22 cellular contexts compared by ENCODE assay signal in the genomic region with DNA sequence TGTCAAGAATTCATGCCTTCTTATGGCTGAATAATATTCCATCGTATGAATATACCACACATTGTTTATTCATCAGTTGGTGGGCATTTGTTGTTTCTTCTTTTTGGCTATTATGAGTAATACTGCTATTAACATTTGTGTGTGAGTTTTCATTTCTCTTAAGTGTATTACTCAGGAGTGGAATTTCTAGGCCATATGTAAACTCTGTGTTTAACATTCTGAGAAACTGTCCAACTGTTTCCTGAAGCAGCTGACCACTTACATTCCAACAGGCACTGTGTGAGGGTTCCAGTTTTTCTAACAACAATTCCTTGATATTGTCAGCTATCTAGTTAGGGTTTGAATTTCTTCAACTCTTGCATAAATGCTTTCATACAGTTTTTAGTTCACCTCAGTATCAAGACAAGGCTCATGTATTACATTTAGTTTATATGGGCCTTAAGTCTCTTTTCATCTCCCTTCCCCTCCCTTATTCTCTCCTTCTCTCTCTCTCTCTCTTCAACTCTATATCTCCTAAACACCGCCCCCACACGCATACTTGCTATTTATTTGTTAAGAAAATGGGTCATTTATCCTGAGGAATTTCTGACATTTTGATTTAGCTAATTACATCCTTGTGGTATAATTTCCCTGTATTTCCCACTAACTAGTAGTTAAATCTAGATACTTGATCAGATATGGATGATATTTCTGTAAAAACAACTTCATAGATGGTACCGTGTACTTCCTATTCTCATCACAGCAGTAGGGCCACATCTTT.
A peak's percentile ranks its signal among the peaks of the same experiment; 100 is the strongest.
DNase-seq lines count a peak whose midpoint lies in the region; ATAC-seq and TF ChIP-seq lines count a peak whose summit lies in the region.
"Had no signal": no experiment of that assay in that cellular context is flagged by ENCODE, and none has a peak within 500 bp of the region (broad histone marks: within the 10 kb centered on the region; RNA-seq: fewer than 3 reads in every experiment).

No MANE protein-coding gene starts in this region.

- intact Hi-C loops in posterior vena cava (cut with DNase I) = no loop called here

- no peak for ATAC-seq in stimulated activated naive CD8-positive, alpha-beta T cell treated with anti-CD3 and anti-CD28 coated beads, Interleukin-15, amount 100 ng/mL, for 72 hours
- no peak for ATAC-seq in stimulated activated naive CD8-positive, alpha-beta T cell treated with anti-CD3 and anti-CD28 coated beads, Interleukin-15, Interleukin-2, amounts not matched to agents 100 U/mL and 50 U/mL, for 24 hours
- no peak for ATAC-seq in stimulated activated effector memory CD8-positive, alpha-beta T cell treated with anti-CD3 and anti-CD28 coated beads, Interleukin-12 subunit alpha, Interleukin-12 subunit beta, amount 100 ng/mL, for 72 hours
- ATAC-seq: naive thymus-derived CD8-positive, alpha-beta T cell; stimulated activated naive B cell treated with anti-CD40 and anti-IgM and Interleukin-4, amounts not matched to agents 10 μg/mL and 1 μg/mL and 100 μg/mL, for 72 hours had no signal

- no peaks in the 10 kb centered on the region for H3K4me1 Mint-ChIP-seq in stimulated activated naive CD8-positive, alpha-beta T cell treated with anti-CD3 and anti-CD28 coated beads, Interleukin-15, amount 100 ng/mL, for 72 hours
- H3K4me1 Mint-ChIP-seq in stimulated activated effector memory CD8-positive, alpha-beta T cell treated with anti-CD3 and anti-CD28 coated beads, Interleukin-12 subunit alpha, Interleukin-12 subunit beta, amount 100 ng/mL, for 72 hours = no peaks in the 10 kb centered on the region
- H3K4me1 Mint-ChIP-seq: immature natural killer cell; stimulated activated naive B cell treated with anti-CD40 and anti-IgM and Interleukin-4, amounts not matched to agents 10 μg/mL and 1 μg/mL and 100 μg/mL, for 72 hours had no signal

- H3K36me3 Mint-ChIP-seq in stimulated activated effector memory CD8-positive, alpha-beta T cell treated with anti-CD3 and anti-CD28 coated beads, Interleukin-12 subunit alpha, Interleukin-12 subunit beta, amount 100 ng/mL, for 72 hours = no peaks in the 10 kb centered on the region

- in situ Hi-C loops in astrocyte of the spinal cord (cut with HindIII; ENCODE audit: low sequenced_read_pairs) (no loop called here), GM13977 (cut with MboI; ENCODE audit: low pct_unique_long_range_greater_than_20kb, low sequenced_read_pairs, unreplicated experiment) (no loop called here)

- TF ChIP-seq CTCF in astrocyte of the spinal cord (IDR thresholded peaks at IDR 0.05; ENCODE audit: low read depth, low read length) = no peak
- no peak for TF ChIP-seq CTCF in GM13977 (IDR thresholded peaks at IDR 0.05; ENCODE audit: extremely low read depth, insufficient read depth, missing control alignments)

- no peak for DNase-seq in stimulated activated naive CD8-positive, alpha-beta T cell treated with anti-CD3 and anti-CD28 coated beads, Interleukin-15, amount 100 ng/mL, for 72 hours
- DNase-seq in stimulated activated naive CD8-positive, alpha-beta T cell treated with anti-CD3 and anti-CD28 coated beads, Interleukin-15, Interleukin-2, amounts not matched to agents 100 U/mL and 50 U/mL, for 24 hours = no peak
- DNase-seq in astrocyte of the spinal cord (ENCODE audit: low read depth, low spot score) (peak; percentile 62), iris pigment epithelial cell (ENCODE audit: low read depth) (peak; percentile 89), GM13977 (ENCODE audit: low spot score) (no peak), NCI-H510A (lab: John Stamatoyannopoulos, UW) (no peak), posterior vena cava (ENCODE audit: low spot score) (no peak)
- DNase-seq in stimulated activated effector memory CD8-positive, alpha-beta T cell treated with anti-CD3 and anti-CD28 coated beads, Interleukin-12 subunit alpha, Interleukin-12 subunit beta, amount 100 ng/mL, for 72 hours (ENCODE audit: low spot score in 2 of 2) = no peak
- DNase-seq: activated CD4-positive, CD25-positive, alpha-beta regulatory T cell treated with anti-CD3 and anti-CD28 coated beads, Interleukin-2, amount 50 U/mL, for 72 hours; activated CD8-positive, alpha-beta memory T cell treated with anti-CD3 and anti-CD28 coated beads, Interleukin-2, amount 50 U/mL, for 4 hours; activated gamma-delta T cell treated with Interleukin-2 at 50 U/mL for 16 hours; aorta; DMS53; head of caudate nucleus; immature natural killer cell; mammary epithelial cell; naive thymus-derived CD8-positive, alpha-beta T cell; NCI-H1930; NCI-H524; stimulated activated naive B cell treated with anti-CD40 and anti-IgM and Interleukin-4, amounts not matched to agents 10 μg/mL and 1 μg/mL and 100 μg/mL, for 72 hours; T-helper 9 cell; transverse colon had no signal

- no peaks in the 10 kb centered on the region for H3K27me3 Mint-ChIP-seq in stimulated activated naive CD8-positive, alpha-beta T cell treated with anti-CD3 and anti-CD28 coated beads, Interleukin-15, amount 100 ng/mL, for 72 hours
- H3K27me3 Mint-ChIP-seq: naive thymus-derived CD8-positive, alpha-beta T cell; stimulated activated naive B cell treated with anti-CD40 and anti-IgM and Interleukin-4, amounts not matched to agents 10 μg/mL and 1 μg/mL and 100 μg/mL, for 72 hours had no signal

- H3K4me3 ChIP-seq in astrocyte of the spinal cord (ENCODE audit: low read depth, low read length) = no peak overlapping the region
- H3K4me3 ChIP-seq: transverse colon had no signal

- peak overlapping the region; percentile 1 to 49 for H3K27ac Mint-ChIP-seq in stimulated activated naive CD8-positive, alpha-beta T cell treated with anti-CD3 and anti-CD28 coated beads, Interleukin-15, amount 100 ng/mL, for 72 hours
- H3K27ac Mint-ChIP-seq in stimulated activated effector memory CD8-positive, alpha-beta T cell treated with anti-CD3 and anti-CD28 coated beads, Interleukin-12 subunit alpha, Interleukin-12 subunit beta, amount 100 ng/mL, for 72 hours = no peak overlapping the region
- H3K27ac Mint-ChIP-seq: immature natural killer cell; naive thymus-derived CD8-positive, alpha-beta T cell; stimulated activated naive B cell treated with anti-CD40 and anti-IgM and Interleukin-4, amounts not matched to agents 10 μg/mL and 1 μg/mL and 100 μg/mL, for 72 hours had no signal

- no peak overlapping the region for H3K4me3 Mint-ChIP-seq in stimulated activated naive CD8-positive, alpha-beta T cell treated with anti-CD3 and anti-CD28 coated beads, Interleukin-15, amount 100 ng/mL, for 72 hours
- H3K4me3 Mint-ChIP-seq in stimulated activated effector memory CD8-positive, alpha-beta T cell treated with anti-CD3 and anti-CD28 coated beads, Interleukin-12 subunit alpha, Interleukin-12 subunit beta, amount 100 ng/mL, for 72 hours = no peak overlapping the region
- H3K4me3 Mint-ChIP-seq: immature natural killer cell; naive thymus-derived CD8-positive, alpha-beta T cell; stimulated activated naive B cell treated with anti-CD40 and anti-IgM and Interleukin-4, amounts not matched to agents 10 μg/mL and 1 μg/mL and 100 μg/mL, for 72 hours had no signal

- no peaks in the 10 kb centered on the region for H3K9me3 Mint-ChIP-seq in stimulated activated naive CD8-positive, alpha-beta T cell treated with anti-CD3 and anti-CD28 coated beads, Interleukin-15, amount 100 ng/mL, for 72 hours
- H3K9me3 Mint-ChIP-seq in stimulated activated effector memory CD8-positive, alpha-beta T cell treated with anti-CD3 and anti-CD28 coated beads, Interleukin-12 subunit alpha, Interleukin-12 subunit beta, amount 100 ng/mL, for 72 hours = no peaks in the 10 kb centered on the region
- H3K9me3 Mint-ChIP-seq: immature natural killer cell; naive thymus-derived CD8-positive, alpha-beta T cell had no signal

Comparison
In these comparisons a context has a peak if more than half of its experiments do, and no peak if none do; other contexts are left out.
1. DNase-seq: peak in astrocyte of the spinal cord (single experiment) and iris pigment epithelial cell (single experiment); none in stimulated activated naive CD8-positive, alpha-beta T cell treated with anti-CD3 and anti-CD28 coated beads, Interleukin-15, amount 100 ng/mL, for 72 hours (0 of 2), stimulated activated naive CD8-positive, alpha-beta T cell treated with anti-CD3 and anti-CD28 coated beads, Interleukin-15, Interleukin-2, amounts not matched to agents 100 U/mL and 50 U/mL, for 24 hours (single experiment), GM13977 (single experiment), stimulated activated effector memory CD8-positive, alpha-beta T cell treated with anti-CD3 and anti-CD28 coated beads, Interleukin-12 subunit alpha, Interleukin-12 subunit beta, amount 100 ng/mL, for 72 hours (0 of 2), NCI-H510A (single experiment) and posterior vena cava (single experiment).